ENCODE assay signal across 1 cellular context in genomic region chr5:1519631-1520141, GRCh38.
TF ChIP-seq lines count a peak whose summit lies in the region.

No MANE protein-coding gene starts in this region.

TF ChIP-seq in GM12878, 131 proteins besides CTCF, POLR2A, EP300 and RAD21:
- TF ChIP-seq YY1 (IDR thresholded peaks at IDR 0.05; ENCODE audit: low read depth, low read length) (no peak), MTA2 (IDR thresholded peaks at IDR 0.05; ENCODE audit: low read depth) (no peak), FOXM1 (IDR thresholded peaks at IDR 0.05; ENCODE audit: low read depth, low read length) (no peak), POLR2AphosphoS2 (IDR thresholded peaks at IDR 0.05; ENCODE audit: low read depth, low read length) (no peak), IKZF2 (IDR thresholded peaks at IDR 0.05) (no peak), SIN3A (IDR thresholded peaks at IDR 0.05; ENCODE audit: low read depth, low read length) (no peak), BCLAF1 (IDR thresholded peaks at IDR 0.05) (no peak), ZNF274 (IDR thresholded peaks at IDR 0.05; ENCODE audit: insufficient read depth, insufficient read length) (no peak), RELB (IDR thresholded peaks at IDR 0.05; ENCODE audit: low read depth) (no peak), SMAD1 (IDR thresholded peaks at IDR 0.05; ENCODE audit: low read depth, partially characterized antibody) (no peak), SKIL (IDR thresholded peaks at IDR 0.05; ENCODE audit: low read depth, poor library complexity, severe bottlenecking) (no peak), CHD1 (IDR thresholded peaks at IDR 0.05; ENCODE audit: low read depth, low read length) (no peak), MYB (IDR thresholded peaks at IDR 0.05; ENCODE audit: borderline replicate concordance, low read depth, low read length) (no peak), CHD4 (IDR thresholded peaks at IDR 0.05) (no peak)
TF ChIP-seq in GM12878: peak in this region for 0.
